In genomic region chr19:35143818-35144217, GRCh38 we compare ENCODE assay signal across 2 cellular contexts.
TF ChIP-seq lines count a peak whose summit lies in the region.

No MANE protein-coding gene starts in this region.

TF ChIP-seq in HEK293, 187 proteins besides CTCF, POLR2A, EP300 and RAD21 (continues in another document):
- TF ChIP-seq ZNF624 (tag by site-specific recombination; IDR thresholded peaks at IDR 0.05) (0 out of 2 replicates have a peak, but pooled peaks have one; percentile 24), ZNF645 (tag by site-specific recombination; IDR thresholded peaks at IDR 0.05) (0 out of 2 replicates have a peak, but pooled peaks have one; percentile 12), ZNF626 (tag by site-specific recombination; IDR thresholded peaks at IDR 0.05) (no peak), ZBTB1 (tag by site-specific recombination; IDR thresholded peaks at IDR 0.05) (no peak), ZNF610 (tag by site-specific recombination; IDR thresholded peaks at IDR 0.05; ENCODE audit: borderline replicate concordance) (no peak), ZNF248 (tag by site-specific recombination; IDR thresholded peaks at IDR 0.05) (no peak), ZNF366 (tag by site-specific recombination; conservative IDR thresholded peaks at IDR 0.05) (peak; percentile 95), ZNF596 (tag by site-specific recombination; IDR thresholded peaks at IDR 0.05) (peak; percentile 44), PRDM6 (tag by site-specific recombination; IDR thresholded peaks at IDR 0.05) (no peak), PRDM4 (tag by site-specific recombination; IDR thresholded peaks at IDR 0.05) (0 out of 2 replicates have a peak, but pooled peaks have one; percentile 13), AEBP2 (tag by site-specific recombination; IDR thresholded peaks at IDR 0.05; ENCODE audit: borderline replicate concordance) (no peak), ZBTB21 (tag by site-specific recombination; IDR thresholded peaks at IDR 0.05) (0 out of 2 replicates have a peak, but pooled peaks have one; percentile 17), PRDM1 (tag by site-specific recombination; IDR thresholded peaks at IDR 0.05) (peak; percentile 99), ZXDB (tag by site-specific recombination; IDR thresholded peaks at IDR 0.05) (no peak), ZNF404 (tag by site-specific recombination; IDR thresholded peaks at IDR 0.05) (no peak), ZNF791 (tag by site-specific recombination; IDR thresholded peaks at IDR 0.05) (0 out of 2 replicates have a peak, but pooled peaks have one; percentile 35), ZBTB26 (tag by site-specific recombination; optimal IDR thresholded peaks at IDR 0.05) (no peak), ZNF704 (tag by site-specific recombination; IDR thresholded peaks at IDR 0.05) (no peak)

TF ChIP-seq in H1, 55 proteins besides CTCF, POLR2A, EP300 and RAD21:
- TF ChIP-seq BCL11A (IDR thresholded peaks at IDR 0.05; ENCODE audit: low read depth in 2 of 2, low read length in 2 of 2) (no peak), ATF2 (IDR thresholded peaks at IDR 0.05; ENCODE audit: low read length) (no peak), RBBP5 (IDR thresholded peaks at IDR 0.05; ENCODE audit: borderline replicate concordance, low read depth, low read length) (no peak)
TF ChIP-seq in H1: peak in this region for 0.
